11 cellular contexts compared by ENCODE assay signal in the genomic region with DNA sequence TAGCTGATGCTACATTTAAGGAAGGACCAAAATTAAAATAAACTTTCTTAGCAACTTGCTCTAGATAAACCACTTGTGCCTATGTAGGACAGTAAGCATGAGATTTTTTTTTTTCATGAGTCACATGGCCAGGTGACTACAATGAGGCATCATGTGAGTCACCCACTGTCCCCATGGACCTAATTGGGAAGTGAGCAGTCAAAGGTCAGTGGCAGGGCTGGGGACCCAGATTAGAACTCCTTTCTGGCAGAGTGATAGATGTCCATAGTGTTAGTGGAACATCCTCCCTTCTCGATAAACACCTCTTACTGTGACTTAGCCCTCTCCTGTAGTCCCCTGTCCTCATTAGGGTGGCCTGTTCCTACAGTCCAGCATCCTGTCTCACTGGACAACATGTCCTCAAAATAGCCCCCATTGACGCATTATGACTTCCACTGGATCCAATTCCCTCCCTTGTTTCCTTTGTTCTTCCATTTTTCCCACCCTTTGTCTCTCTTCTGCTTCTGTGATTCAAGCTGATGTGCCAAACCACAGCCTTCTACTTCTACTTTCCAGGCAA. TPM values are rescaled to one million over a fixed set of nuclear protein-coding genes. Genes with fewer than 3 reads are reported as not detected.
DNase-seq lines count a peak whose midpoint lies in the region; ATAC-seq and TF ChIP-seq lines count a peak whose summit lies in the region.
"Had no signal": no experiment of that assay in that cellular context is flagged by ENCODE, and none has a peak within 500 bp of the region (broad histone marks: within the 10 kb centered on the region; RNA-seq: fewer than 3 reads in every experiment).

No MANE protein-coding gene starts in this region.

- no peak for TF ChIP-seq CTCF in esophagus muscularis mucosa (IDR thresholded peaks at IDR 0.05)

- ATAC-seq in HG02970 (IDR thresholded peaks at IDR 0.05; ENCODE audit: low FRiP score, unreplicated experiment), result no peak

- no peaks in the 10 kb centered on the region for H3K36me3 ChIP-seq in esophagus muscularis mucosa
- H3K36me3 ChIP-seq: neutrophil had no signal

- DNase-seq in DMS53 treated with DMSO at 0.1 percent for 48 hours (lab: John Stamatoyannopoulos, UW; ENCODE audit: unreplicated experiment) (peak; percentile 6), RKO (ENCODE audit: low spot score) (peak; percentile 83), esophagus muscularis mucosa (ENCODE audit: extremely low spot score) (no peak), renal cortical epithelial cell (ENCODE audit: low read depth) (peak; percentile 85), GDM1 (lab: John Stamatoyannopoulos, UW) (no peak), COLO829 (ENCODE audit: low spot score) (no peak), occipital lobe (lab: John Stamatoyannopoulos, UW) (no peak)
- DNase-seq: activated CD4-positive, alpha-beta T cell treated with anti-CD3 and anti-CD28 coated beads, Interleukin-2, amount 10 ng/mL, durations not matched to agents 7 days and 5 days; hypothalamus had no signal

- no peak overlapping the region for H3K4me3 ChIP-seq in esophagus muscularis mucosa

- peaks cover 25 to 61% (median 35%) of the 10 kb centered on the region in 4 donors for H3K4me1 ChIP-seq in esophagus muscularis mucosa

- WGBS in esophagus muscularis mucosa, result 73% methylated on average over 2 of the region's 2 CpGs

- H3K9me3 ChIP-seq in esophagus muscularis mucosa, result no peaks in the 10 kb centered on the region
- H3K9me3 ChIP-seq: neutrophil had no signal

- no peaks in the 10 kb centered on the region for H3K27me3 ChIP-seq in esophagus muscularis mucosa

- intact Hi-C loops in esophagus muscularis mucosa (cut with DNase I), result no loop called here

- peak overlapping the region; percentile 17 to 41 (median 38) for H3K27ac ChIP-seq in esophagus muscularis mucosa (replicated peaks in 1 of 4)
- H3K27ac ChIP-seq: neutrophil had no signal

- TF ChIP-seq EP300 in esophagus muscularis mucosa (IDR thresholded peaks at IDR 0.05), result no peak

- TF ChIP-seq POLR2A in esophagus muscularis mucosa (IDR thresholded peaks at IDR 0.05; ENCODE audit: low read depth), result no peak

RNA-seq across cellular contexts. Expression of a gene that starts 12.4 kb away (rescaled TPM):
- total RNA-seq in esophagus muscularis mucosa (10 to 100 TPM; 48.6 to 61.5 (median 54.9) TPM), renal cortical epithelial cell (506 and 529 TPM in 2 replicates), occipital lobe (2.2 TPM)

RNA-seq across cellular contexts. Expression of a gene that starts 56.9 kb away (rescaled TPM):
- total RNA-seq in esophagus muscularis mucosa, result under 1 TPM in 2 of 4 donors, not detected in 2; 0.50 to 0.52 TPM
- 0.15 TPM in 1 of 2 replicates, not detected in the other for total RNA-seq in renal cortical epithelial cell
- total RNA-seq in occipital lobe, result 4.2 TPM
- total RNA-seq: activated CD4-positive, alpha-beta T cell treated with anti-CD3 and anti-CD28 coated beads, Interleukin-2, amount 10 ng/mL, durations not matched to agents 7 days and 5 days had no signal

RNA-seq across cellular contexts. Expression of a gene that starts 57.7 kb away (rescaled TPM):
- 10 to 100 TPM in 1 of 4 donors, 1 to 10 TPM in 3; 4.0 to 12.9 (median 7.1) TPM for total RNA-seq in esophagus muscularis mucosa
- total RNA-seq in renal cortical epithelial cell, result 13.7 and 88.4 TPM in 2 replicates
- total RNA-seq in occipital lobe, result 16.8 TPM

Comparison
In these comparisons a context has a peak if more than half of its experiments do, and no peak if none do; other contexts are left out.
1. DNase-seq: peak in DMS53 treated with DMSO at 0.1 percent for 48 hours (single experiment), RKO (single experiment) and renal cortical epithelial cell (single experiment); none in esophagus muscularis mucosa (single experiment), GDM1 (single experiment), COLO829 (single experiment) and occipital lobe (single experiment).
2. RNA of a gene that starts 12.4 kb away (total RNA-seq): 506 to 529 TPM in renal cortical epithelial cell and 48.6 to 61.5 TPM in esophagus muscularis mucosa; 2.2 TPM in occipital lobe (single experiment); every median in the first group is over 10 times any median in the second.